In the genomic region with DNA sequence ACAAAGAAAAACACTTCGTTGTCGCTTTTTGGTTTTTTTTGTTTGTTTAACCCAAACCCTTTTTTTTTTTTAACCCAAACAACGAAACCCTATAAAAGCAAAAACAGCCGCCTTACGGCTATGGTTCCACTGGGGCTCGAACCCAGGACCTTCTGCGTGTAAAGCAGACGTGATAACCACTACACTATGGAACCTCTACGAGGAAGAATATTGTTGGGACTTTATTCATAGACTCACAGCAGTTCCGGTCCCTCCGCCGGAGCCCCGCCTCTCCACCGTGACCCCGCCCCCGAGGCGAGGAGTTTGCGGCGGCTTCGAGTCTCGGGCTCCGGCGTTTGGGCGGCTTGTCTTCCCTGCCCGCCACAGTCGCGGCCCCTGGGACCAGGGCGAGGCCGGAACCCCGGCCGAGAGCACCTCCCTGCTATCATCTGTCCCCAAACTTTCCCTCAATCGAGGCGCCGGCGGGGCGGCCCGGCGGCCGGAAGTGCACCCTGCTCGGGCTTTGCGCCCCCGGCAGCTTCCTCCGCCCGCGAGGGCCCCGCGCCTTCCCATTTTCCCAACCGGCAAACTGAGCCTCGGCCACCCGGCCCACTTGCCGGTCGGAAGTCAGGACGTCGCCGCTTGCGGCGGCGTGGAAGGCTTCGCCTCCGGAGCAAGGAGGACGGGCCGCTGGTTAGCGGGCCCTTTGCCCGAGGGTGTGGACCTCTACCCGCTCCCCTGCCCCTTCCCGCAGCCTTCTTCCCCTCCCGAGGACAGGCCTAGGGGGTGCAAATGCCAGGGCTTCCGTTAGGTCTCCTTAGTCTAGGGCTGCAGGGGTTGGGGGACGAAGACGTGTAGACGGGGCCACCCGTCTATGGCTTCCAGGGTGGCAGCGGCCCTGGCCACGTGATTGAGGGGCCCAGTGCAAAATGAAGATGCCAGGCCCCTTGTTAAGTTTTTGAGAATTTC, we compare ENCODE assay signal across 1 cellular context.
TF ChIP-seq lines count a peak whose summit lies in the region.

No MANE protein-coding gene starts in this region.

TF ChIP-seq in Ishikawa, 13 proteins besides CTCF, POLR2A, EP300 and RAD21 (continued from another document):
- TF ChIP-seq, protein P1, sequence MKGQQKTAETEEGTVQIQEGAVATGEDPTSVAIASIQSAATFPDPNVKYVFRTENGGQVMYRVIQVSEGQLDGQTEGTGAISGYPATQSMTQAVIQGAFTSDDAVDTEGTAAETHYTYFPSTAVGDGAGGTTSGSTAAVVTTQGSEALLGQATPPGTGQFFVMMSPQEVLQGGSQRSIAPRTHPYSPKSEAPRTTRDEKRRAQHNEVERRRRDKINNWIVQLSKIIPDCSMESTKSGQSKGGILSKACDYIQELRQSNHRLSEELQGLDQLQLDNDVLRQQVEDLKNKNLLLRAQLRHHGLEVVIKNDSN (IDR thresholded peaks at IDR 0.05), result 0 out of 2 replicates have a peak, but pooled peaks have one; percentile 23
- no peak for TF ChIP-seq NFIC (IDR thresholded peaks at IDR 0.05)
- TF ChIP-seq TCF12 (IDR thresholded peaks at IDR 0.05; ENCODE audit: low read depth), result no peak
- no peak for TF ChIP-seq CREB1 (IDR thresholded peaks at IDR 0.05; ENCODE audit: low read depth)
